ENCODE assay signal across 17 cellular contexts in the genomic region with DNA sequence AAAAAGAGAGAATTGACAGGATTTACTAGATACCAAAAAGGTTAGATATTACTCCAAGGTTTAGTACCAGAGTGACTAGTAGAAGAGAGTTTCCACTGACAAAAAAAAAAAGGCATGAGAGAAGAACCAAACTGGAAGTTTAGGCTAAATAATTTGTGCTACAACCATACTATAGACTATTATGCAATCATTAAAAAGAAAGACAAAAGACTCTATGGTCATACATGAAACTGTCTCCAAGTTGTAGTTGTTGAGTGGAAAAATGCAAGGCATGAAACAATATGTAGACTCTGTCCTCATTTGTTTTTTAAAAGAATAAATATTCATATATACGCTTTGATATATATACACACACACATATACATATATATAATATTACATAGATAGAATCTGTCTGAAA.
"Had no signal": no experiment of that assay in that cellular context is flagged by ENCODE, and none has a peak within 500 bp of the region (broad histone marks: within the 10 kb centered on the region; RNA-seq: fewer than 3 reads in every experiment).

No MANE protein-coding gene starts in this region.

- DNase-seq: activated CD4-positive, alpha-beta T cell treated with anti-CD3 and anti-CD28 coated beads, Interleukin-2, amount 10 ng/mL, durations not matched to agents 7 days and 5 days; activated CD4-positive, CD25-positive, alpha-beta regulatory T cell; activated naive CD4-positive, alpha-beta T cell treated with anti-CD3 and anti-CD28 coated beads, Interleukin-2, amount 10 ng/mL, durations not matched to agents 7 days and 5 days; amygdala; cerebellar nuclear complex; endodermal cell; glutamatergic neuron; natural killer cell; occipital lobe; psoas muscle; sigmoid colon; stimulated activated CD4-positive, alpha-beta T cell treated with anti-CD3 and anti-CD28 coated beads, Interleukin-4, amount 100 ng/mL, for 24 hours had no signal

- H3K27ac ChIP-seq: brain microvascular endothelial cell, psoas muscle, sigmoid colon had no signal

- H3K4me3 ChIP-seq: psoas muscle, sigmoid colon, vagina had no signal

- H3K9me3 ChIP-seq: psoas muscle, sigmoid colon, vagina had no signal

- H3K4me3 Mint-ChIP-seq: activated CD4-positive, alpha-beta T cell treated with anti-CD3 and anti-CD28 coated beads, Interleukin-2, amount 10 ng/mL, durations not matched to agents 7 days and 5 days; activated naive CD4-positive, alpha-beta T cell treated with anti-CD3 and anti-CD28 coated beads, Interleukin-2, amount 10 ng/mL, durations not matched to agents 7 days and 5 days; endodermal cell; natural killer cell; stimulated activated naive CD8-positive, alpha-beta T cell treated with anti-CD3 and anti-CD28 coated beads, Interleukin-15, Interleukin-2, amounts not matched to agents 100 ng/mL and 50 ng/mL, for 24 hours had no signal

- H3K27me3 Mint-ChIP-seq: activated CD4-positive, alpha-beta T cell treated with anti-CD3 and anti-CD28 coated beads, Interleukin-2, amount 10 ng/mL, durations not matched to agents 7 days and 5 days; activated naive CD4-positive, alpha-beta T cell treated with anti-CD3 and anti-CD28 coated beads, Interleukin-2, amount 10 ng/mL, durations not matched to agents 7 days and 5 days had no signal

- H3K27me3 ChIP-seq: brain microvascular endothelial cell, sigmoid colon, vagina had no signal

- H3K36me3 Mint-ChIP-seq: natural killer cell had no signal

- H3K36me3 ChIP-seq: brain microvascular endothelial cell, sigmoid colon, vagina had no signal

- H3K9me3 Mint-ChIP-seq: activated CD4-positive, alpha-beta T cell treated with anti-CD3 and anti-CD28 coated beads, Interleukin-2, amount 10 ng/mL, durations not matched to agents 7 days and 5 days; activated naive CD4-positive, alpha-beta T cell treated with anti-CD3 and anti-CD28 coated beads, Interleukin-2, amount 10 ng/mL, durations not matched to agents 7 days and 5 days; activated T-helper 2 cell treated with anti-CD3 and anti-CD28 coated beads, Interferon-gamma antibody, Interleukin-2, Interleukin-4, amounts not matched to agents 10 μg/mL and 5 μg/mL and 100 μg/mL, durations not matched to agents 14 hours and 24 hours and 36 hours; endodermal cell; natural killer cell; stimulated activated naive CD8-positive, alpha-beta T cell treated with anti-CD3 and anti-CD28 coated beads, Interleukin-15, Interleukin-2, amounts not matched to agents 100 ng/mL and 50 ng/mL, for 24 hours had no signal

- H3K27ac Mint-ChIP-seq: activated CD4-positive, alpha-beta T cell treated with anti-CD3 and anti-CD28 coated beads, Interleukin-2, amount 10 ng/mL, durations not matched to agents 7 days and 5 days; activated T-helper 2 cell treated with anti-CD3 and anti-CD28 coated beads, Interferon-gamma antibody, Interleukin-2, Interleukin-4, amounts not matched to agents 10 μg/mL and 5 μg/mL and 100 μg/mL, durations not matched to agents 14 hours and 24 hours and 36 hours; endodermal cell; natural killer cell; stimulated activated naive CD8-positive, alpha-beta T cell treated with anti-CD3 and anti-CD28 coated beads, Interleukin-15, Interleukin-2, amounts not matched to agents 100 ng/mL and 50 ng/mL, for 24 hours had no signal

- ATAC-seq: left lobe of liver, natural killer cell, psoas muscle had no signal
